ENCODE assay signal across 22 cellular contexts in genomic region chr3:56816061-56816460, GRCh38. TPM values are rescaled to one million over a fixed set of nuclear protein-coding genes. Genes with fewer than 3 reads are reported as not detected.
DNase-seq lines count a peak whose midpoint lies in the region; ATAC-seq and TF ChIP-seq lines count a peak whose summit lies in the region.
"Had no signal": no experiment of that assay in that cellular context is flagged by ENCODE, and none has a peak within 500 bp of the region (broad histone marks: within the 10 kb centered on the region; RNA-seq: fewer than 3 reads in every experiment).

No MANE protein-coding gene starts in this region.

- no peak overlapping the region for H3K4me3 Mint-ChIP-seq in CD4-positive, alpha-beta T cell
- no peak overlapping the region for H3K4me3 Mint-ChIP-seq in CD8-positive, alpha-beta T cell
- H3K4me3 Mint-ChIP-seq in naive thymus-derived CD8-positive, alpha-beta T cell, result no peak overlapping the region
- H3K4me3 Mint-ChIP-seq: B cell had no signal

- H3K27me3 Mint-ChIP-seq in CD4-positive, alpha-beta T cell, result no peaks in the 10 kb centered on the region
- H3K27me3 Mint-ChIP-seq in CD8-positive, alpha-beta T cell (ENCODE audit: low read depth), result no peaks in the 10 kb centered on the region
- no peaks in the 10 kb centered on the region for H3K27me3 Mint-ChIP-seq in naive thymus-derived CD8-positive, alpha-beta T cell
- H3K27me3 Mint-ChIP-seq: B cell had no signal

- CTCF ChIA-PET in CD4-positive, alpha-beta T cell (lab: Charles Lee), result interaction anchor here (1.2 to 2.0 kb wide), 3 partner anchors 9 to 27 kb away, joined by 3 to 9 read pairs (median 3); no protein-coding TSS in a partner anchor
- CTCF ChIA-PET in CD8-positive, alpha-beta T cell (lab: Charles Lee), result interaction anchor here (0.5 to 5.8 kb wide), 5 partner anchors 15 to 1342 kb away, joined by 3 to 50 read pairs (median 4); partner anchors contain the start of gene ARHGEF3

- H3K27ac Mint-ChIP-seq in CD4-positive, alpha-beta T cell, result peak overlapping the region; percentile 80
- peak overlapping the region; percentile 73 for H3K27ac Mint-ChIP-seq in CD8-positive, alpha-beta T cell
- peak overlapping the region in 9 of 10 donors; percentile 5 to 85 (median 70) for H3K27ac Mint-ChIP-seq in naive thymus-derived CD8-positive, alpha-beta T cell
- H3K27ac Mint-ChIP-seq: B cell had no signal

- no peak for DNase-seq in CD4-positive, alpha-beta T cell
- DNase-seq in CD8-positive, alpha-beta T cell, result no peak
- DNase-seq in astrocyte of the hippocampus (ENCODE audit: low read depth, low spot score), result peak; percentile 66
- no peak for DNase-seq in naive thymus-derived CD8-positive, alpha-beta T cell
- DNase-seq in osteoblast (ENCODE audit: insufficient read length, low spot score, missing footprints), result no peak
- DNase-seq: COR-L47, DMS53, Kasumi-1, MV-4-11, NCI-H1105, NCI-H146, NCI-H2029, NCI-H446, NCI-H524 treated with DMSO at 0.1 percent for 48 hours, NCI-H774, SIG-M5 had no signal

- no peak for ATAC-seq in CD4-positive, alpha-beta T cell (ENCODE audit: poor library complexity)
- no peak for ATAC-seq in CD8-positive, alpha-beta T cell
- no peak for ATAC-seq in naive thymus-derived CD8-positive, alpha-beta T cell
- ATAC-seq in GM21786 (IDR thresholded peaks at IDR 0.05; ENCODE audit: unreplicated experiment) (no peak), HG03354 (IDR thresholded peaks at IDR 0.05; ENCODE audit: poor library complexity, severe bottlenecking, unreplicated experiment) (no peak)
- ATAC-seq: K562 had no signal

- no peak overlapping the region for H2AFZ ChIP-seq in osteoblast (ENCODE audit: low read length)

- H4K20me1 ChIP-seq in osteoblast (ENCODE audit: insufficient read depth, low read length), result no peaks in the 10 kb centered on the region

- no peak for TF ChIP-seq CTCF in CD4-positive, alpha-beta T cell (IDR thresholded peaks at IDR 0.05)
- no peak for TF ChIP-seq CTCF in CD8-positive, alpha-beta T cell (IDR thresholded peaks at IDR 0.05)
- no peak for TF ChIP-seq CTCF in osteoblast (IDR thresholded peaks at IDR 0.05; ENCODE audit: extremely low read depth, low read depth, low read length)

- H3K4me2 ChIP-seq in osteoblast (ENCODE audit: insufficient read depth, low read length), result no peak overlapping the region

- no peaks in the 10 kb centered on the region for H3K9me3 ChIP-seq in CD4-positive, alpha-beta T cell (ENCODE audit: control insufficient read depth, low read length)
- no peaks in the 10 kb centered on the region for H3K9me3 ChIP-seq in CD8-positive, alpha-beta T cell (ENCODE audit: low read length)
- H3K9me3 ChIP-seq in osteoblast (ENCODE audit: low read depth, low read length), result no peaks in the 10 kb centered on the region

- H3K27ac ChIP-seq in CD4-positive, alpha-beta T cell (ENCODE audit: low read depth, low read length), result no peak overlapping the region
- H3K27ac ChIP-seq in CD8-positive, alpha-beta T cell (ENCODE audit: low read depth, low read length), result no peak overlapping the region
- H3K27ac ChIP-seq in osteoblast (ENCODE audit: low read depth, low read length), result no peak overlapping the region
- H3K27ac ChIP-seq: C4-2B, SK-N-MC had no signal

- intact Hi-C loops in CD4-positive, alpha-beta T cell (cut with DNase I, micrococcal nuclease), result loop anchor here in 1 of 2 experiments (5.0 to 10.0 kb wide), 2 partner anchors 49 to 96 kb away; no protein-coding TSS in a partner anchor
- intact Hi-C loops in CD8-positive, alpha-beta T cell (cut with DNase I, micrococcal nuclease), result loop anchor here in 1 of 2 experiments (5.0 kb wide), 1 partner anchor 36 kb away; no protein-coding TSS in a partner anchor

- no peaks in the 10 kb centered on the region for H3K36me3 ChIP-seq in CD8-positive, alpha-beta T cell (ENCODE audit: insufficient read depth, low read length)
- H3K36me3 ChIP-seq in osteoblast (ENCODE audit: insufficient read depth, low read length), result no peaks in the 10 kb centered on the region

- peaks cover 86% of the 10 kb centered on the region for H3K4me1 Mint-ChIP-seq in CD4-positive, alpha-beta T cell (ENCODE audit: low read depth)
- peaks cover 77% of the 10 kb centered on the region for H3K4me1 Mint-ChIP-seq in CD8-positive, alpha-beta T cell (ENCODE audit: low read depth)
- H3K4me1 Mint-ChIP-seq in naive thymus-derived CD8-positive, alpha-beta T cell, result peaks cover 33 to 85% (median 74%) of the 10 kb centered on the region in 4 donors

- no peaks in the 10 kb centered on the region for H3K36me3 Mint-ChIP-seq in CD4-positive, alpha-beta T cell (ENCODE audit: low read depth)
- no peaks in the 10 kb centered on the region for H3K36me3 Mint-ChIP-seq in CD8-positive, alpha-beta T cell
- no peaks in the 10 kb centered on the region for H3K36me3 Mint-ChIP-seq in naive thymus-derived CD8-positive, alpha-beta T cell

- no peaks in the 10 kb centered on the region for H3K9me3 Mint-ChIP-seq in CD4-positive, alpha-beta T cell
- H3K9me3 Mint-ChIP-seq in CD8-positive, alpha-beta T cell, result no peaks in the 10 kb centered on the region
- peaks cover 0 to 4% (median 0%) of the 10 kb centered on the region in 9 donors for H3K9me3 Mint-ChIP-seq in naive thymus-derived CD8-positive, alpha-beta T cell

- peaks cover 37% of the 10 kb centered on the region for H3K4me1 ChIP-seq in CD8-positive, alpha-beta T cell (ENCODE audit: insufficient read depth, low read length)
- peaks cover 7% of the 10 kb centered on the region for H3K4me1 ChIP-seq in osteoblast (ENCODE audit: insufficient read depth, low read length)

- no peaks in the 10 kb centered on the region for H3K79me2 ChIP-seq in osteoblast (ENCODE audit: insufficient read depth, low read length)

- H3K4me3 ChIP-seq in CD8-positive, alpha-beta T cell (ENCODE audit: low read depth, low read length), result no peak overlapping the region
- H3K4me3 ChIP-seq in osteoblast (ENCODE audit: insufficient read depth, low read length), result no peak overlapping the region
- H3K4me3 ChIP-seq: K562, SK-N-MC had no signal

- POLR2A ChIA-PET in CD4-positive, alpha-beta T cell (lab: Charles Lee), result interaction anchor here (0.6 to 1.9 kb wide), 3 partner anchors 14 to 33 kb away, joined by 3 to 5 read pairs (median 4); partner anchors contain the start of gene ARHGEF3
- POLR2A ChIA-PET in CD8-positive, alpha-beta T cell (lab: Charles Lee), result interaction anchor here (1.4 to 1.7 kb wide), 2 partner anchors 9 to 16 kb away, joined by 5 to 7 read pairs; no protein-coding TSS in a partner anchor
- POLR2A ChIA-PET in naive thymus-derived CD8-positive, alpha-beta T cell (lab: Charles Lee), result interaction anchor here (0.9 to 3.2 kb wide), 3 partner anchors 8 to 75 kb away, joined by 4 to 14 read pairs (median 4); partner anchors contain the start of gene ARHGEF3

- H3K27me3 ChIP-seq in CD4-positive, alpha-beta T cell (ENCODE audit: control insufficient read depth, insufficient read depth, low read length), result no peaks in the 10 kb centered on the region
- no peaks in the 10 kb centered on the region for H3K27me3 ChIP-seq in CD8-positive, alpha-beta T cell (ENCODE audit: insufficient read depth, low read length)
- H3K27me3 ChIP-seq in osteoblast (ENCODE audit: insufficient read depth, low read length), result peaks cover 22% of the 10 kb centered on the region

RNA-seq across cellular contexts. Expression of gene ARHGEF3, which starts 14.3 kb away (rescaled TPM):
- 10 to 100 TPM; 46.4 to 46.6 TPM for total RNA-seq in CD4-positive, alpha-beta T cell
- 10 to 100 TPM; 38.8 to 39.9 TPM for total RNA-seq in CD8-positive, alpha-beta T cell
- 100 to 1,000 TPM; 118 to 123 TPM for total RNA-seq in naive thymus-derived CD8-positive, alpha-beta T cell
- 100 to 1,000 TPM in 1 of 3 donors, 10 to 100 TPM in 2; 95.3 to 101 (median 96.9) TPM for polyA plus RNA-seq in naive thymus-derived CD8-positive, alpha-beta T cell
- total RNA-seq in osteoblast, result 21.7 and 22.7 TPM in 2 replicates
